Comparison of ENCODE assay signal across 17 cellular contexts in genomic region chr2:103823847-103824246, GRCh38.
DNase-seq lines count a peak whose midpoint lies in the region; ATAC-seq lines count a peak whose summit lies in the region.
"Had no signal": no experiment of that assay in that cellular context is flagged by ENCODE, and none has a peak within 500 bp of the region (broad histone marks: within the 10 kb centered on the region; RNA-seq: fewer than 3 reads in every experiment).

No MANE protein-coding gene starts in this region.

- DNase-seq in NCI-H1092 treated with DMSO at 0.1 percent for 48 hours (lab: John Stamatoyannopoulos, UW) (peak; percentile 20), NCI-H1092 (lab: John Stamatoyannopoulos, UW) (no peak), NCI-H2081 treated with DMSO at 0.1 percent for 48 hours (lab: John Stamatoyannopoulos, UW) (peak; percentile 14), SHP77 (lab: John Stamatoyannopoulos, UW) (peak; percentile 26), mucosa of gallbladder (ENCODE audit: low spot score) (peak; percentile 14), HK-2 (ENCODE audit: unreplicated experiment) (no peak)
- no peak for DNase-seq in activated naive CD8-positive, alpha-beta T cell treated with anti-CD3 and anti-CD28 coated beads for 36 hours
- DNase-seq: C1 segment of cervical spinal cord; colonic mucosa; NCI-H1436; SJCRH30; stimulated activated CD4-positive, alpha-beta T cell treated with anti-CD3 and anti-CD28 coated beads, Interleukin-15, amount 100 ng/mL, for 24 hours; stimulated activated naive CD4-positive, alpha-beta T cell treated with Interleukin-2 at 50 U/mL for 16 hours; T1000 had no signal

- no peak for ATAC-seq in GM18861 (IDR thresholded peaks at IDR 0.05; ENCODE audit: unreplicated experiment)
- ATAC-seq: K562 had no signal

- no peaks in the 10 kb centered on the region for H3K27me3 Mint-ChIP-seq in activated naive CD8-positive, alpha-beta T cell treated with anti-CD3 and anti-CD28 coated beads for 36 hours
- H3K27me3 Mint-ChIP-seq: memory B cell had no signal

- H3K27ac Mint-ChIP-seq in activated naive CD8-positive, alpha-beta T cell treated with anti-CD3 and anti-CD28 coated beads for 36 hours, result no peak overlapping the region
- H3K27ac Mint-ChIP-seq: memory B cell had no signal

- no peaks in the 10 kb centered on the region for H3K36me3 Mint-ChIP-seq in activated naive CD8-positive, alpha-beta T cell treated with anti-CD3 and anti-CD28 coated beads for 36 hours
- H3K36me3 Mint-ChIP-seq: memory B cell had no signal

- H3K4me3 Mint-ChIP-seq in activated naive CD8-positive, alpha-beta T cell treated with anti-CD3 and anti-CD28 coated beads for 36 hours, result no peak overlapping the region
- H3K4me3 Mint-ChIP-seq: memory B cell had no signal

- peaks cover 16% of the 10 kb centered on the region for H3K9me3 Mint-ChIP-seq in activated naive CD8-positive, alpha-beta T cell treated with anti-CD3 and anti-CD28 coated beads for 36 hours

- H3K4me1 Mint-ChIP-seq in activated naive CD8-positive, alpha-beta T cell treated with anti-CD3 and anti-CD28 coated beads for 36 hours, result no peaks in the 10 kb centered on the region
- H3K4me1 Mint-ChIP-seq: memory B cell had no signal

Comparison
In these comparisons a context has a peak if more than half of its experiments do, and no peak if none do; other contexts are left out.
1. DNase-seq: peak in NCI-H1092 treated with DMSO at 0.1 percent for 48 hours (single experiment), NCI-H2081 treated with DMSO at 0.1 percent for 48 hours (single experiment), SHP77 (2 of 2) and mucosa of gallbladder (single experiment); none in NCI-H1092 (single experiment), activated naive CD8-positive, alpha-beta T cell treated with anti-CD3 and anti-CD28 coated beads for 36 hours (single experiment) and HK-2 (single experiment).